Comparison of ENCODE assay signal across 1 cellular context in genomic region chr12:8709124-8709830, GRCh38.
TF ChIP-seq lines count a peak whose summit lies in the region.

No MANE protein-coding gene starts in this region.

TF ChIP-seq in GM23338, 12 proteins besides CTCF, POLR2A, EP300 and RAD21 (continued from another document):
- TF ChIP-seq ZNF462 (CRISPR knock-in tag; IDR thresholded peaks at IDR 0.05) (no peak), EZH2 (IDR thresholded peaks at IDR 0.05; ENCODE audit: low read depth, unreplicated experiment) (no peak), REST (IDR thresholded peaks at IDR 0.05; ENCODE audit: unreplicated experiment) (no peak), ZNF331 (CRISPR knock-in tag; IDR thresholded peaks at IDR 0.05; ENCODE audit: low read depth) (no peak)
